Comparison of ENCODE assay signal across 14 cellular contexts in genomic region chr5:66247176-66247960, GRCh38.
DNase-seq lines count a peak whose midpoint lies in the region; ATAC-seq, FAIRE-seq and TF ChIP-seq lines count a peak whose summit lies in the region.
"Had no signal": no experiment of that assay in that cellular context is flagged by ENCODE, and none has a peak within 500 bp of the region (broad histone marks: within the 10 kb centered on the region; RNA-seq: fewer than 3 reads in every experiment).

No MANE protein-coding gene starts in this region.

- no peaks in the 10 kb centered on the region for H3K27me3 ChIP-seq in Panc1 (ENCODE audit: control insufficient read depth, insufficient read depth, low read length)

- FAIRE-seq in H54 (lab: Jason Lieb, UNC) = peak; percentile 81
- FAIRE-seq: islet of Langerhans had no signal

- CTCF ChIA-PET in Panc1 (lab: Charles Lee) (no interaction called here), OCI-LY7 (lab: Charles Lee; ENCODE audit: unreplicated experiment) (no interaction called here)

- ATAC-seq in Panc1 (peak; percentile 61; the same call in 1 of the 2 replicates), GM21717 (IDR thresholded peaks at IDR 0.05; ENCODE audit: unreplicated experiment) (no peak), HG03565 (IDR thresholded peaks at IDR 0.05; ENCODE audit: unreplicated experiment) (no peak)
- ATAC-seq: activated naive CD8-positive, alpha-beta T cell treated with anti-CD3 and anti-CD28 coated beads, Interleukin-2, amount 50 U/mL, for 24 hours; natural killer cell treated with Interleukin-12 subunit alpha and Interleukin-12 subunit beta and Interleukin-15 and Interleukin-18, amount 100 ng/mL, for 72 hours had no signal

- no TSS peak for BruUV-seq in Panc1 (replicated peaks; lab: Mats Ljungman, UMichigan)
- BruUV-seq in OCI-LY7 (replicated peaks; lab: Mats Ljungman, UMichigan) = no TSS peak

- no peak overlapping the region for H2AFZ ChIP-seq in OCI-LY7 (ENCODE audit: low read length)

- H3K9me2 ChIP-seq in OCI-LY7 (ENCODE audit: insufficient read depth, low read length) = no peaks in the 10 kb centered on the region

- intact Hi-C loops in Panc1 (cut with micrococcal nuclease; ENCODE audit: unreplicated experiment) (no loop called here), OCI-LY7 (cut with micrococcal nuclease; ENCODE audit: unreplicated experiment) (no loop called here)

- H3K4me1 ChIP-seq in Panc1 (ENCODE audit: control insufficient read depth, insufficient read depth, low read length) = no peaks in the 10 kb centered on the region
- H3K4me1 ChIP-seq in OCI-LY7 (ENCODE audit: insufficient read depth, low read length, poor library complexity, severe bottlenecking) = no peaks in the 10 kb centered on the region

- TF ChIP-seq CTCF in Panc1 (IDR thresholded peaks at IDR 0.05) = no peak
- no peak for TF ChIP-seq CTCF in epithelial cell of proximal tubule (conservative IDR thresholded peaks at IDR 0.05; ENCODE audit: low read depth, low read length)
- TF ChIP-seq CTCF in OCI-LY7 (conservative IDR thresholded peaks at IDR 0.05; ENCODE audit: low read length) = no peak

- no peak for TF ChIP-seq POLR2A in H54 (IDR thresholded peaks at IDR 0.05; ENCODE audit: low read depth, low read length)

- no peaks in the 10 kb centered on the region for H4K20me1 ChIP-seq in OCI-LY7 (ENCODE audit: insufficient read depth, low read length)

- H3K9me3 ChIP-seq in Panc1 (ENCODE audit: control insufficient read depth, insufficient read depth, low read depth, low read length) (no peaks in the 10 kb centered on the region), OCI-LY7 (ENCODE audit: low read length) (no peaks in the 10 kb centered on the region)

- H3K36me3 ChIP-seq in Panc1 (ENCODE audit: control insufficient read depth, insufficient read depth, low read length) (no peaks in the 10 kb centered on the region), OCI-LY7 (ENCODE audit: insufficient read depth, low read length) (no peaks in the 10 kb centered on the region)

- in situ Hi-C loops in Panc1 (cut with HindIII; ENCODE audit: low pct_unique_long_range_greater_than_20kb, low sequenced_read_pairs) = no loop called here

- H3K4me3 ChIP-seq in Panc1 (ENCODE audit: low read depth in 2 of 2, low read length in 2 of 2) = no peak overlapping the region
- H3K4me3 ChIP-seq in epithelial cell of proximal tubule (ENCODE audit: low read depth, low read length) = no peak overlapping the region
- H3K4me3 ChIP-seq in skeletal muscle cell (ENCODE audit: low read depth, low read length) = no peak overlapping the region
- no peak overlapping the region for H3K4me3 ChIP-seq in OCI-LY7 (ENCODE audit: low read depth, low read length, poor library complexity, severe bottlenecking)

- H3K79me2 ChIP-seq in OCI-LY7 (ENCODE audit: insufficient read depth, low read depth, low read length) = no peaks in the 10 kb centered on the region

- DNase-seq in H54 (ENCODE audit: insufficient read length, low spot score) (peak; percentile 52), Panc1 (ENCODE audit: low read depth, low spot score) (no peak), epithelial cell of proximal tubule (ENCODE audit: low read depth) (peak; percentile 56), skeletal muscle cell (ENCODE audit: low read depth) (peak; percentile 81), OCI-LY7 (ENCODE audit: low spot score) (no peak)
- DNase-seq in activated T-cell treated with anti-CD3 and anti-CD28 coated beads, Interleukin-2, amount 50 U/mL, for 1 hour = no peak
- DNase-seq: activated naive CD8-positive, alpha-beta T cell treated with anti-CD3 and anti-CD28 coated beads, Interleukin-2, amount 50 U/mL, for 24 hours; DND-41; NCI-H510A; stimulated activated CD4-positive, alpha-beta T cell treated with anti-CD3 and anti-CD28 coated beads, Interleukin-12 subunit alpha, Interleukin-12 subunit beta, amount 100 ng/mL, for 4 hours had no signal

- no peak overlapping the region for H3K4me2 ChIP-seq in OCI-LY7 (ENCODE audit: low read length)

- POLR2A ChIA-PET in Panc1 (lab: Charles Lee) = no interaction called here
- POLR2A ChIA-PET in OCI-LY7 (lab: Charles Lee) = no interaction called here

- H3K27ac ChIP-seq in Panc1 (ENCODE audit: low read length) = no peak overlapping the region
- no peak overlapping the region for H3K27ac ChIP-seq in OCI-LY7 (ENCODE audit: low read depth, low read length, poor library complexity, severe bottlenecking)

Comparison
In these comparisons a context has a peak if more than half of its experiments do, and no peak if none do; other contexts are left out.
1. DNase-seq: peak in H54 (single experiment), epithelial cell of proximal tubule (single experiment) and skeletal muscle cell (single experiment); none in Panc1 (single experiment), activated T-cell treated with anti-CD3 and anti-CD28 coated beads, Interleukin-2, amount 50 U/mL, for 1 hour (single experiment) and OCI-LY7 (single experiment).